In the genomic region with DNA sequence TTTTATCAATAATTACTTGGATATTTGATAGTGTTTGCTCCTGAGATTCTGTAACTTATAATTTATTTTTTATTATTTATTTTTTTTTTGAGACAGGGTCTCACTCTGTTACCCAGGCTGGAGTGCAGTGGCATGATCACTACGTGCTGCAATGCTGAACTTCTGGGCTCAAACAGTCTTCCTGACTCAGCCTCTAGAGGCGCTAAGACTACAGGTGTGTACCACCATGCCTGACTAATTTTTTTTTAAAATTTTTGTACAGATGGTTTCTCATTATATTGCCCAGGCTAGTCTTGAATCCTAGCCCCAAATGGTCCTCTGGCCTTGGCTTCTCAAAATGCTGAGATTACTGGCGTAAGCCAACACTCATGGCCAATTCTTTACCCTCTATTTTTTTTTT, we compare ENCODE assay signal across 16 cellular contexts.
DNase-seq lines count a peak whose midpoint lies in the region; ATAC-seq and TF ChIP-seq lines count a peak whose summit lies in the region.
"Had no signal": no experiment of that assay in that cellular context is flagged by ENCODE, and none has a peak within 500 bp of the region (broad histone marks: within the 10 kb centered on the region; RNA-seq: fewer than 3 reads in every experiment).

No MANE protein-coding gene starts in this region.

- ATAC-seq in GM19023 (IDR thresholded peaks at IDR 0.05; ENCODE audit: unreplicated experiment) (peak; percentile 66), GM21737 (IDR thresholded peaks at IDR 0.05; ENCODE audit: unreplicated experiment) (no peak), HG03571 (IDR thresholded peaks at IDR 0.05; ENCODE audit: unreplicated experiment) (no peak)
- ATAC-seq: activated CD8-positive, alpha-beta T cell treated with anti-CD3 and anti-CD28 coated beads, Interleukin-2, amount 10 ng/mL, durations not matched to agents 7 days and 5 days; left colon; natural killer cell treated with Interleukin-12 subunit alpha and Interleukin-12 subunit beta and Interleukin-15 and Interleukin-18, amount 100 ng/mL, for 72 hours had no signal

- TF ChIP-seq CTCF in 22Rv1 (IDR thresholded peaks at IDR 0.05): peak; percentile 40
- peak; percentile 10 for TF ChIP-seq CTCF in cardiac fibroblast (IDR thresholded peaks at IDR 0.05; ENCODE audit: low read depth, low read length)

- no peak overlapping the region for H3K4me3 ChIP-seq in cardiac fibroblast (replicated peaks in 1 of 2; ENCODE audit: low read depth in 2 of 2, low read length in 2 of 2)
- H3K4me3 ChIP-seq: tibial nerve had no signal

- H3K27ac ChIP-seq in 22Rv1: no peak overlapping the region
- H3K27ac ChIP-seq: tibial nerve had no signal

- DNase-seq in HT-29 (ENCODE audit: low spot score) (peak; percentile 26), cardiac fibroblast (ENCODE audit: low read depth in 2 of 2) (no peak), NCI-H345 (lab: John Stamatoyannopoulos, UW) (no peak), NCI-H345 treated with DMSO at 0.1 percent for 48 hours (lab: John Stamatoyannopoulos, UW; ENCODE audit: unreplicated experiment) (no peak)
- DNase-seq: activated CD8-positive, alpha-beta T cell treated with anti-CD3 and anti-CD28 coated beads, Interleukin-2, amount 10 ng/mL, durations not matched to agents 7 days and 5 days; activated naive CD4-positive, alpha-beta T cell treated with anti-CD3 and anti-CD28 coated beads, Interleukin-2, amount 10 ng/mL, durations not matched to agents 7 days and 5 days; DND-41; HCEC 1CT; left colon; small intestine had no signal
